ENCODE assay signal across 8 cellular contexts in the genomic region with DNA sequence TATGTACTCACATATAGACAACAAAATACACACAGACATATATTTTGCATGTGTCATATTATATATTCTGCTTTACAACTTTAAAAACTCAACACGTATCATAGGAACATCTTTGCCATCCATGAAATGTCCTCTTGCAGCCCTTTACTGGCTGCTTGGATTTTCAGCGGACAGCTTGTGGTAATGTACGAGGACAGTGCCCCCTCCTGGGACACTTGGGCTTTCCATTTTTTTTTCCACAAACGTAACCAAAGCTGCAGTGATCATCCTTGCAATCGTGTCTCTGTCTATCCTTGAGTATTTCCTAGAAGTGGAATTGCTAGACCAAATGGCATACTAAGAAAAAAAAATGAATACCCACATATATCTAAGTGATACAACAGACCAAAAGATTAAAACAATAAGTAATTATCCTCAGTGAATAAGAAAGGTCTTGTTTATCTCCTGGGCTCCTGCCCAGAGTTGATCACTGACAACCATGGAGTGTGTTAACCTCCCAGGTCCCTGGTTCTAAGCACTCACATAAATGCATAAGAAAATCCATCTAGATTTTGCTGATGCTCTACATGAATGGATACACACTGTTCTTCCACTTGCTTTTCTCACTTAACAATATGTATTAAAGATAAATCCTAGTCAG. TPM values are rescaled to one million over a fixed set of nuclear protein-coding genes. Genes with fewer than 3 reads are reported as not detected.
A peak's percentile ranks its signal among the peaks of the same experiment; 100 is the strongest.
DNase-seq lines count a peak whose midpoint lies in the region; ATAC-seq and TF ChIP-seq lines count a peak whose summit lies in the region.

No MANE protein-coding gene starts in this region.

- no peaks in the 10 kb centered on the region for H3F3A ChIP-seq in GM23338 (replicated peaks; ENCODE audit: low read depth)

- H3K4me1 ChIP-seq in GM23338 (ENCODE audit: insufficient read depth) (no peaks in the 10 kb centered on the region), Peyer's patch (no peaks in the 10 kb centered on the region)

- ATAC-seq in GM23338 (peak; percentile 71), HG03457 (IDR thresholded peaks at IDR 0.05; ENCODE audit: unreplicated experiment) (no peak)
- ATAC-seq in activated T-cell treated with anti-CD3 and anti-CD28 coated beads, Interleukin-2, amount 50 U/mL, for 72 hours (replicated peaks in 1 of 2) = no peak

- H3K27ac ChIP-seq in AG04450 (ENCODE audit: low read depth, low read length) (no peak overlapping the region), GM23338 (ENCODE audit: low read depth) (no peak overlapping the region), Peyer's patch (no peak overlapping the region)

- no peak overlapping the region for H2AFZ ChIP-seq in GM23338

- no peaks in the 10 kb centered on the region for H4K20me1 ChIP-seq in GM23338 (replicated peaks; ENCODE audit: insufficient read depth)

- no peaks in the 10 kb centered on the region for H3K79me2 ChIP-seq in GM23338 (replicated peaks; ENCODE audit: insufficient read depth)

- H3K9me3 Mint-ChIP-seq in GM23338 (no peaks in the 10 kb centered on the region), neural crest cell (no peaks in the 10 kb centered on the region)
- peaks cover 0 to 3% of the 10 kb centered on the region in 2 donors for H3K9me3 Mint-ChIP-seq in activated T-cell treated with anti-CD3 and anti-CD28 coated beads, Interleukin-2, amount 50 U/mL, for 72 hours

- no peaks in the 10 kb centered on the region for H3K36me3 Mint-ChIP-seq in GM23338 (ENCODE audit: low read depth)
- no peaks in the 10 kb centered on the region for H3K36me3 Mint-ChIP-seq in neural crest cell (ENCODE audit: low read depth)
- no peaks in the 10 kb centered on the region for H3K36me3 Mint-ChIP-seq in activated T-cell treated with anti-CD3 and anti-CD28 coated beads, Interleukin-2, amount 50 U/mL, for 72 hours (ENCODE audit: insufficient read depth in 2 of 2)

- peak; percentile 45 for DNase-seq in AG04450 (ENCODE audit: low read depth, low spot score)
- peak; percentile 75 for DNase-seq in GM23338 (ENCODE audit: low spot score)
- no peak for DNase-seq in Peyer's patch
- DNase-seq in erythroblast (lab: John Stamatoyannopoulos, UW) = peak; percentile 32 to 42
- DNase-seq in neural crest cell (ENCODE audit: low read depth, low spot score) = peak; percentile 52
- no peak for DNase-seq in NCI-H226
- no peak for DNase-seq in activated T-cell treated with anti-CD3 and anti-CD28 coated beads, Interleukin-2, amount 50 U/mL, for 72 hours

- H3K4me3 ChIP-seq in AG04450 (ENCODE audit: low read depth, low read length) (no peak overlapping the region), GM23338 (no peak overlapping the region), Peyer's patch (no peak overlapping the region)

- H3K27me3 Mint-ChIP-seq in GM23338 (ENCODE audit: insufficient read depth, low read depth, poor library complexity) (peaks cover 7% of the 10 kb centered on the region), neural crest cell (ENCODE audit: low read depth) (peaks cover 13% of the 10 kb centered on the region)
- peaks cover 36% of the 10 kb centered on the region for H3K27me3 Mint-ChIP-seq in activated T-cell treated with anti-CD3 and anti-CD28 coated beads, Interleukin-2, amount 50 U/mL, for 72 hours (ENCODE audit: low read depth)

- H3K4me3 Mint-ChIP-seq in GM23338 = no peak overlapping the region
- no peak overlapping the region for H3K4me3 Mint-ChIP-seq in neural crest cell
- H3K4me3 Mint-ChIP-seq in activated T-cell treated with anti-CD3 and anti-CD28 coated beads, Interleukin-2, amount 50 U/mL, for 72 hours = no peak overlapping the region

- TF ChIP-seq POLR2A in Peyer's patch (IDR thresholded peaks at IDR 0.05) = no peak
- no peak for TF ChIP-seq POLR2A in erythroblast (IDR thresholded peaks at IDR 0.05; ENCODE audit: low read length)

- H3K9me3 ChIP-seq in AG04450 (ENCODE audit: control insufficient read depth, insufficient read depth, low read length) (no peaks in the 10 kb centered on the region), Peyer's patch (no peaks in the 10 kb centered on the region)

- no peak overlapping the region for H3K4me2 ChIP-seq in GM23338

- H3K27ac Mint-ChIP-seq in GM23338 (no peak overlapping the region), neural crest cell (ENCODE audit: unreplicated experiment) (no peak overlapping the region)
- no peak overlapping the region for H3K27ac Mint-ChIP-seq in activated T-cell treated with anti-CD3 and anti-CD28 coated beads, Interleukin-2, amount 50 U/mL, for 72 hours

- H3K36me3 ChIP-seq in GM23338 (ENCODE audit: insufficient read depth) = no peaks in the 10 kb centered on the region
- H3K36me3 ChIP-seq in Peyer's patch = no peaks in the 10 kb centered on the region

- TF ChIP-seq CTCF in AG04450 (IDR thresholded peaks at IDR 0.05; ENCODE audit: low read depth, low read length) (peak; percentile 73), GM23338 (conservative IDR thresholded peaks at IDR 0.05; ENCODE audit: low read depth in 2 of 2) (peak; percentile 79 to 87), Peyer's patch (IDR thresholded peaks at IDR 0.05) (peak in 5 of 6 experiments; percentile 17 to 49 (median 30)), neural crest cell (conservative IDR thresholded peaks at IDR 0.05) (peak; percentile 85)

- POLR2A ChIA-PET in AG04450 (lab: Yijun Ruan, JAX) = no interaction called here

- H3K4me1 Mint-ChIP-seq in GM23338 (no peaks in the 10 kb centered on the region), neural crest cell (no peaks in the 10 kb centered on the region)
- no peaks in the 10 kb centered on the region for H3K4me1 Mint-ChIP-seq in activated T-cell treated with anti-CD3 and anti-CD28 coated beads, Interleukin-2, amount 50 U/mL, for 72 hours (ENCODE audit: low read depth)

- H3K9me2 ChIP-seq in GM23338 (ENCODE audit: insufficient read depth) = no peaks in the 10 kb centered on the region

- H3K27me3 ChIP-seq in AG04450 (ENCODE audit: control insufficient read depth, insufficient read depth, low read length) (peaks cover 24% of the 10 kb centered on the region), GM23338 (ENCODE audit: insufficient read depth) (no peaks in the 10 kb centered on the region), Peyer's patch (no peaks in the 10 kb centered on the region)

- CTCF ChIA-PET in AG04450 (lab: Charles Lee) = interaction anchor here (0.6 to 1.8 kb wide), 10 partner anchors 15 to 261 kb away, joined by 3 to 9 read pairs (median 4); no protein-coding TSS in a partner anchor

TF ChIP-seq in GM23338, 12 proteins besides CTCF, POLR2A, EP300 and RAD21 (continues in another document):
- no peak for TF ChIP-seq ZNF331 (CRISPR knock-in tag; IDR thresholded peaks at IDR 0.05; ENCODE audit: low read depth)
- TF ChIP-seq JUNB (IDR thresholded peaks at IDR 0.05; ENCODE audit: unreplicated experiment) = no peak

RNA-seq across cellular contexts. Expression of gene BPI, which starts 18.1 kb away (rescaled TPM):
- polyA plus RNA-seq in AG04450 (2011; rRNA removed) (0.04 and 0.12 TPM in 2 replicates), GM23338 (2016; fragmentation: Nextera tagmentation; extraction: Ambion mirVana) (not detected in 2 replicates)
- 0.32 TPM in 1 of 2 replicates, not detected in the other for polyA minus RNA-seq in AG04450 (2011; rRNA and poly(A)+ RNA removed)
- total RNA-seq in GM23338 (2014; rRNA removed; shearing (Covaris generic)) = not detected in 2 replicates
- total RNA-seq in Peyer's patch (not detected), neural crest cell (not detected in 2 replicates)
- total RNA-seq in activated T-cell treated with anti-CD3 and anti-CD28 coated beads, Interleukin-2, amount 50 U/mL, for 72 hours = not detected

RNA-seq across cellular contexts. Expression of gene LBP, which starts 24.2 kb away (rescaled TPM):
- polyA plus RNA-seq in AG04450 (2011; rRNA removed) (not detected in 2 replicates), GM23338 (2016; fragmentation: Nextera tagmentation; extraction: Ambion mirVana) (0.19 TPM in 1 of 2 replicates, not detected in the other)
- polyA minus RNA-seq in AG04450 (2011; rRNA and poly(A)+ RNA removed) = not detected in 2 replicates
- 0.10 and 0.35 TPM in 2 replicates for total RNA-seq in GM23338 (2014; rRNA removed; shearing (Covaris generic))
- total RNA-seq in Peyer's patch (not detected), neural crest cell (not detected in 2 replicates)
- not detected for total RNA-seq in activated T-cell treated with anti-CD3 and anti-CD28 coated beads, Interleukin-2, amount 50 U/mL, for 72 hours

Comparison
In these comparisons a context has a peak if more than half of its experiments do, and no peak if none do; other contexts are left out.
1. DNase-seq: peak in AG04450 (single experiment), GM23338 (single experiment), erythroblast (2 of 2) and neural crest cell (single experiment); none in Peyer's patch (0 of 3), NCI-H226 (single experiment) and activated T-cell treated with anti-CD3 and anti-CD28 coated beads, Interleukin-2, amount 50 U/mL, for 72 hours (0 of 2).
2. CTCF ChIP-seq: peak in every context shown above with its lines; median percentile 85 in neural crest cell; 83 in GM23338; 73 in AG04450; 30 in Peyer's patch.